Comparison of ENCODE assay signal across 20 cellular contexts in genomic region chr1:41378999-41379740, GRCh38. TPM values are rescaled to one million over a fixed set of nuclear protein-coding genes. Genes with fewer than 3 reads are reported as not detected.
DNase-seq lines count a peak whose midpoint lies in the region; ATAC-seq, FAIRE-seq and TF ChIP-seq lines count a peak whose summit lies in the region.
"Had no signal": no experiment of that assay in that cellular context is flagged by ENCODE, and none has a peak within 500 bp of the region (broad histone marks: within the 10 kb centered on the region; RNA-seq: fewer than 3 reads in every experiment).

No MANE protein-coding gene starts in this region.

- H3K23ac ChIP-seq in H1 (ENCODE audit: insufficient read length), result no peak overlapping the region

- H3K14ac ChIP-seq in H1 (ENCODE audit: insufficient read length), result no peak overlapping the region

- no peaks in the 10 kb centered on the region; the same call in 1 of the 2 replicates for H3K79me1 ChIP-seq in H1 (ENCODE audit: low read depth, low read length)

- no peak overlapping the region; a peak in 2 of 7 replicates for H3K9ac ChIP-seq in H1 (replicated peaks in 1 of 4; ENCODE audit: extremely low read depth in 1 of 4, low read depth in 3 of 4, low read length in 3 of 4)
- H3K9ac ChIP-seq: SK-N-SH had no signal

- peaks cover 18% of the 10 kb centered on the region for H3K23me2 ChIP-seq in H1 (ENCODE audit: low read depth, low read length)

- peak overlapping the region; percentile 46 for H4K91ac ChIP-seq in H1 (replicated peaks; ENCODE audit: insufficient read length, low read length)

- H3K4me1 Mint-ChIP-seq in activated CD4-positive, alpha-beta memory T cell treated with anti-CD3 and anti-CD28 coated beads for 36 hours (ENCODE audit: low read depth), result peaks cover 9% of the 10 kb centered on the region
- peaks cover 11% of the 10 kb centered on the region for H3K4me1 Mint-ChIP-seq in activated CD4-positive, alpha-beta T cell treated with anti-CD3 and anti-CD28 coated beads for 36 hours

- ATAC-seq in activated CD4-positive, alpha-beta T cell treated with anti-CD3 and anti-CD28 coated beads for 36 hours, result no peak
- ATAC-seq: CD8-positive, alpha-beta T cell; esophagus mucosa; left cardiac atrium had no signal

- peaks cover 0 to 2% of the 10 kb centered on the region in 2 experiments for H4K20me1 ChIP-seq in H1 (replicated peaks in 1 of 2; ENCODE audit: control insufficient read depth in 1 of 2, insufficient read depth in 2 of 2, low read length in 2 of 2)

- peaks cover 0 to 24% (median 19%) of the 10 kb centered on the region in 4 experiments; a peak in 6 of 7 replicates for H3K4me1 ChIP-seq in H1 (replicated peaks in 1 of 4; ENCODE audit: control insufficient read depth in 3 of 4, insufficient read depth in 4 of 4, low read length in 3 of 4)
- H3K4me1 ChIP-seq in tibial artery, result peaks cover 0 to 40% (median 30%) of the 10 kb centered on the region in 4 donors

- no peak overlapping the region for H4K5ac ChIP-seq in H1 (ENCODE audit: insufficient read length, low read depth, low read length)

- peak overlapping the region; percentile 63; the same call in 1 of the 2 replicates for H2BK15ac ChIP-seq in H1 (ENCODE audit: low read length)

- no peak for TF ChIP-seq RAD21 in H1 (IDR thresholded peaks at IDR 0.05 in 1 of 2, conservative IDR thresholded peaks at IDR 0.05 in 1 of 2; ENCODE audit: low read depth in 2 of 2, low read length in 2 of 2)

- H3K36me3 ChIP-seq in H1 (ENCODE audit: control insufficient read depth in 2 of 4, insufficient read depth in 4 of 4, low read length in 3 of 4) (no peaks in the 10 kb centered on the region), tibial artery (peaks cover 0 to 18% (median 0%) of the 10 kb centered on the region in 3 donors)
- H3K36me3 ChIP-seq: Peyer's patch had no signal

- CTCF ChIA-PET in H1 (lab: Charles Lee; ENCODE audit: partially characterized antibody), result interaction anchor here (0.7 to 4.0 kb wide), 16 partner anchors 8 to 116 kb away, joined by 3 to 17 read pairs (median 5); no protein-coding TSS in a partner anchor
- CTCF ChIA-PET in activated CD4-positive, alpha-beta memory T cell treated with anti-CD3 and anti-CD28 coated beads for 36 hours (lab: Charles Lee), result no interaction called here
- CTCF ChIA-PET in activated CD4-positive, alpha-beta T cell treated with anti-CD3 and anti-CD28 coated beads for 36 hours (lab: Charles Lee), result interaction anchor here (1.3 kb wide), 1 partner anchor 8 kb away, joined by 3 read pairs; no protein-coding TSS in a partner anchor

- no peak overlapping the region for H3K4me3 Mint-ChIP-seq in activated CD4-positive, alpha-beta memory T cell treated with anti-CD3 and anti-CD28 coated beads for 36 hours
- H3K4me3 Mint-ChIP-seq in activated CD4-positive, alpha-beta T cell treated with anti-CD3 and anti-CD28 coated beads for 36 hours, result no peak overlapping the region
- H3K4me3 Mint-ChIP-seq: CD8-positive, alpha-beta T cell; HFFc6 had no signal

- TF ChIP-seq EP300 in H1 (IDR thresholded peaks at IDR 0.05; ENCODE audit: borderline replicate concordance in 1 of 2, low read depth in 2 of 2, low read length in 2 of 2), result no peak

- intact Hi-C loops in tibial artery (cut with DNase I; ENCODE audit: low total_unique reads), result no loop called here
- intact Hi-C loops in activated CD4-positive, alpha-beta memory T cell treated with anti-CD3 and anti-CD28 coated beads for 36 hours (cut with micrococcal nuclease), result no loop called here
- intact Hi-C loops in activated CD4-positive, alpha-beta T cell treated with anti-CD3 and anti-CD28 coated beads for 36 hours (cut with DNase I, micrococcal nuclease), result no loop called here

- no peak overlapping the region for H2AK5ac ChIP-seq in H1 (ENCODE audit: low read depth, low read length)

- H3K18ac ChIP-seq in H1 (ENCODE audit: extremely low read depth, low read length), result no peak overlapping the region

- FAIRE-seq in H1 (lab: Jason Lieb, UNC), result no peak
- FAIRE-seq: G401.6 had no signal

- H3K9me3 Mint-ChIP-seq in activated CD4-positive, alpha-beta memory T cell treated with anti-CD3 and anti-CD28 coated beads for 36 hours, result no peaks in the 10 kb centered on the region
- no peaks in the 10 kb centered on the region for H3K9me3 Mint-ChIP-seq in activated CD4-positive, alpha-beta T cell treated with anti-CD3 and anti-CD28 coated beads for 36 hours (ENCODE audit: low read depth)
- H3K9me3 Mint-ChIP-seq: CD8-positive, alpha-beta T cell; HFFc6; nephron had no signal

- H3K9me3 ChIP-seq in H1 (ENCODE audit: insufficient read depth in 2 of 2, low read depth in 1 of 2, low read length in 1 of 2) (no peaks in the 10 kb centered on the region), tibial artery (no peaks in the 10 kb centered on the region)
- H3K9me3 ChIP-seq: Peyer's patch, SK-N-SH had no signal

- no peak for TF ChIP-seq POLR2A in H1 (IDR thresholded peaks at IDR 0.05; ENCODE audit: control extremely low read depth in 1 of 2, low read depth in 2 of 2, low read length in 2 of 2)

- no peaks in the 10 kb centered on the region for H3K79me2 ChIP-seq in H1 (ENCODE audit: control insufficient read depth in 1 of 2, insufficient read depth in 2 of 2, low read length in 2 of 2)

- no peak overlapping the region for H4K8ac ChIP-seq in H1 (ENCODE audit: extremely low read depth, insufficient read depth, low read length)

- H3K4me2 ChIP-seq in H1 (ENCODE audit: insufficient read depth in 1 of 2, low read depth in 2 of 2, low read length in 2 of 2), result no peak overlapping the region
- H3K4me2 ChIP-seq: SK-N-SH had no signal

- H3K27me3 ChIP-seq in H1 (replicated peaks in 1 of 4; ENCODE audit: control insufficient read depth in 3 of 4, extremely low read depth in 1 of 4, insufficient read depth in 3 of 4, low read length in 3 of 4) (peaks cover 5 to 26% (median 20%) of the 10 kb centered on the region in 4 experiments; a peak in 6 of 7 replicates), tibial artery (no peaks in the 10 kb centered on the region)
- H3K27me3 ChIP-seq: Peyer's patch had no signal

- POLR2A ChIA-PET in H1 (lab: Charles Lee; ENCODE audit: partially characterized antibody), result interaction anchor here (1.3 to 3.7 kb wide), 5 partner anchors 9 to 28 kb away, joined by 3 to 13 read pairs (median 5); no protein-coding TSS in a partner anchor
- POLR2A ChIA-PET in activated CD4-positive, alpha-beta memory T cell treated with anti-CD3 and anti-CD28 coated beads for 36 hours (lab: Charles Lee), result no interaction called here
- POLR2A ChIA-PET in activated CD4-positive, alpha-beta T cell treated with anti-CD3 and anti-CD28 coated beads for 36 hours (lab: Charles Lee), result interaction anchor here (0.6 kb wide), 1 partner anchor 12 kb away, joined by 3 read pairs; no protein-coding TSS in a partner anchor

- peak; percentile 52 for DNase-seq in NCI-H345 (lab: John Stamatoyannopoulos, UW)
- DNase-seq in NCI-H345 treated with DMSO at 0.1 percent for 48 hours (lab: John Stamatoyannopoulos, UW; ENCODE audit: unreplicated experiment), result no peak
- peak; percentile 95 for DNase-seq in NCI-H2171 (lab: John Stamatoyannopoulos, UW)
- no peak for DNase-seq in H1 (ENCODE audit: low read depth in 1 of 2, low spot score in 2 of 2)
- no peak for DNase-seq in tibial artery
- no peak for DNase-seq in activated CD4-positive, alpha-beta memory T cell treated with anti-CD3 and anti-CD28 coated beads for 36 hours
- DNase-seq in stimulated activated CD4-positive, alpha-beta T cell treated with anti-CD3 and anti-CD28 coated beads, Interleukin-12 subunit alpha, Interleukin-12 subunit beta, amount 100 ng/mL, for 4 hours, result no peak
- no peak for DNase-seq in activated CD4-positive, alpha-beta T cell treated with anti-CD3 and anti-CD28 coated beads for 36 hours
- DNase-seq: activated CD4-positive, CD25-positive, alpha-beta regulatory T cell; activated CD8-positive, alpha-beta memory T cell treated with anti-CD3 and anti-CD28 coated beads for 24 hours; CD8-positive, alpha-beta T cell; HFFc6; left cardiac atrium; Peyer's patch; SK-N-SH; stimulated activated naive CD4-positive, alpha-beta T cell had no signal

- 66% methylated on average over 4 of the region's 4 CpGs; no CpG with 5 or more reads in 1 of the 2 experiments for WGBS in H1 (ENCODE audit: extremely low coverage in 1 of 2, insufficient coverage in 1 of 2, insufficient read length in 1 of 2, insufficient replicate concordance in 2 of 2, low coverage in 1 of 2, low lambda C conversion rate in 2 of 2, missing lambda C conversion rate in 1 of 2), 2 experiments

- peak overlapping the region; percentile 10; the same call in 1 of the 2 replicates for H2BK12ac ChIP-seq in H1 (ENCODE audit: low read depth, low read length)

- no peak overlapping the region for H2AFZ ChIP-seq in H1 (ENCODE audit: low read length)

- TF ChIP-seq CTCF in H1 (IDR thresholded peaks at IDR 0.05; ENCODE audit: control extremely low read depth in 1 of 3, insufficient read depth in 1 of 3, low read depth in 1 of 3, low read length in 3 of 3), result no peak
- no peak for TF ChIP-seq CTCF in tibial artery (IDR thresholded peaks at IDR 0.05)

- H3K27me3 Mint-ChIP-seq in activated CD4-positive, alpha-beta memory T cell treated with anti-CD3 and anti-CD28 coated beads for 36 hours, result peaks cover 42% of the 10 kb centered on the region
- peaks cover 44% of the 10 kb centered on the region for H3K27me3 Mint-ChIP-seq in activated CD4-positive, alpha-beta T cell treated with anti-CD3 and anti-CD28 coated beads for 36 hours

- no peak overlapping the region for H3K27ac Mint-ChIP-seq in activated CD4-positive, alpha-beta memory T cell treated with anti-CD3 and anti-CD28 coated beads for 36 hours
- no peak overlapping the region for H3K27ac Mint-ChIP-seq in activated CD4-positive, alpha-beta T cell treated with anti-CD3 and anti-CD28 coated beads for 36 hours
- H3K27ac Mint-ChIP-seq: CD8-positive, alpha-beta T cell; HFFc6 had no signal

- H3K4me3 ChIP-seq in H1 (ENCODE audit: extremely low read depth in 1 of 4, insufficient read depth in 2 of 4, low read depth in 3 of 4, low read length in 4 of 4) (no peak overlapping the region), tibial artery (no peak overlapping the region)
- H3K4me3 ChIP-seq: Peyer's patch had no signal

- no peak overlapping the region for H3K56ac ChIP-seq in H1 (replicated peaks; ENCODE audit: insufficient read length, low read depth, low read length)

- no peaks in the 10 kb centered on the region for H3K36me3 Mint-ChIP-seq in activated CD4-positive, alpha-beta memory T cell treated with anti-CD3 and anti-CD28 coated beads for 36 hours
- no peaks in the 10 kb centered on the region for H3K36me3 Mint-ChIP-seq in activated CD4-positive, alpha-beta T cell treated with anti-CD3 and anti-CD28 coated beads for 36 hours (ENCODE audit: low read depth)
- H3K36me3 Mint-ChIP-seq: CD8-positive, alpha-beta T cell had no signal

- peak overlapping the region; percentile 29 for H3K4ac ChIP-seq in H1 (replicated peaks; ENCODE audit: insufficient read length, low read depth, low read length)

- H3K27ac ChIP-seq in H1 (ENCODE audit: low read depth, low read length) (no peak overlapping the region), tibial artery (peak overlapping the region; percentile 99)
- H3K27ac ChIP-seq: Peyer's patch had no signal

- H2BK5ac ChIP-seq in H1 (ENCODE audit: low read depth, low read length), result peak overlapping the region; percentile 45; the same call in 1 of the 2 replicates

- H2BK20ac ChIP-seq in H1 (ENCODE audit: low read length), result no peak overlapping the region

- H2BK120ac ChIP-seq in H1 (replicated peaks; ENCODE audit: low read depth, low read length), result no peak overlapping the region

RNA-seq across cellular contexts. Expression of gene FOXO6, which starts 17.9 kb away (rescaled TPM):
- total RNA-seq in H1 (2021; fragmentation: NEBNext Ultra II Directional; extraction: Animal tissue kit (Norgen Biotek cat#: 25700)), result 3.0 and 3.8 TPM in 2 replicates
- 0.59 and 1.2 TPM in 2 replicates for polyA plus RNA-seq in H1 (2011; rRNA removed)
- polyA plus RNA-seq in H1 (2011; cell fraction: cytosol; rRNA removed), result 0.52 TPM
- 1.8 TPM for polyA plus RNA-seq in H1 (2011; cell fraction: nucleus; rRNA removed)
- 2.2 to 4.1 TPM (median 3.4 TPM) in 4 replicates for polyA plus RNA-seq in H1 (2012, experiment 1 of 2)
- 1.4 TPM for polyA plus RNA-seq in H1 (2012, experiment 2 of 2)
- polyA plus RNA-seq in H1 (2013, experiment 1 of 2), result 1.9 TPM
- 1.8 TPM for polyA plus RNA-seq in H1 (2013, experiment 2 of 2)
- 0.27 and 0.54 TPM in 2 replicates for polyA minus RNA-seq in H1 (2011; rRNA and poly(A)+ RNA removed)
- 2.3 TPM for polyA minus RNA-seq in H1 (2011; cell fraction: cytosol; rRNA and poly(A)+ RNA removed)
- 2.8 TPM for polyA minus RNA-seq in H1 (2011; cell fraction: nucleus; rRNA and poly(A)+ RNA removed)
- under 1 TPM; 0.19 TPM for total RNA-seq in activated CD4-positive, alpha-beta memory T cell treated with anti-CD3 and anti-CD28 coated beads for 36 hours
- under 1 TPM in 1 of 2 experiments, not detected in 1; 0.09 TPM for total RNA-seq in activated CD4-positive, alpha-beta T cell treated with anti-CD3 and anti-CD28 coated beads for 36 hours
- total RNA-seq: esophagus mucosa, glomerular endothelial cell had no signal

Comparison
In these comparisons a context has a peak if more than half of its experiments do, and no peak if none do; other contexts are left out.
1. DNase-seq: peak in NCI-H345 (single experiment) and NCI-H2171 (single experiment); none in NCI-H345 treated with DMSO at 0.1 percent for 48 hours (single experiment), H1 (0 of 2), tibial artery (0 of 2), activated CD4-positive, alpha-beta memory T cell treated with anti-CD3 and anti-CD28 coated beads for 36 hours (single experiment), stimulated activated CD4-positive, alpha-beta T cell treated with anti-CD3 and anti-CD28 coated beads, Interleukin-12 subunit alpha, Interleukin-12 subunit beta, amount 100 ng/mL, for 4 hours (single experiment) and activated CD4-positive, alpha-beta T cell treated with anti-CD3 and anti-CD28 coated beads for 36 hours (single experiment).